18 cellular contexts compared by ENCODE assay signal in the genomic region with DNA sequence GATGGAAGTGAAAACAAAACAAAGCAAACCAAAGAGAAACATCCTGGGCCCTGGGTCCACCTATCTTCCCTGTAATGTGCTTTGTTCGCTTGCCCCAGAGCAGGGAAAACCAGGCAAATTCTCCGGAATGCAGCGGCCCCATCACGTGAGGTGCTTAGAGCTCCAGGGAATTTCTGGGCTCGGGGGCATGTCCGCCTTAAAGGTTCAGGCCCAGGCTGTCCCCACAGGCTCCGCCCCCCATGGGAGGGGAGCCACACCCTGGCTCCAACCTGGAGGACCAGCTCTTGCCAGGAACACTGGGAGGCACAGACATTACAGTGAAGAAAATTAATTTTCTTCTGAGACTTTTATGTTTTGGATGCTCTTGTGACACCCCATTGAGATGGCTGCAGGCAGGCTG.
DNase-seq lines count a peak whose midpoint lies in the region; ATAC-seq, FAIRE-seq and TF ChIP-seq lines count a peak whose summit lies in the region.
"Had no signal": no experiment of that assay in that cellular context is flagged by ENCODE, and none has a peak within 500 bp of the region (broad histone marks: within the 10 kb centered on the region; RNA-seq: fewer than 3 reads in every experiment).

No MANE protein-coding gene starts in this region.

- intact Hi-C loops in OCI-LY7 (cut with micrococcal nuclease; ENCODE audit: unreplicated experiment): no loop called here

- H3K4me2 ChIP-seq in trophoblast cell (ENCODE audit: low read length): no peak overlapping the region
- no peak overlapping the region for H3K4me2 ChIP-seq in OCI-LY7 (ENCODE audit: low read length)

- peaks cover 24% of the 10 kb centered on the region for H3K4me1 Mint-ChIP-seq in WTC11
- H3K4me1 Mint-ChIP-seq: B cell; CD4-positive, alpha-beta memory T cell had no signal

- no peak overlapping the region for H2BK5ac ChIP-seq in trophoblast cell (ENCODE audit: low read depth, low read length, poor library complexity)

- no peak overlapping the region for H4K8ac ChIP-seq in trophoblast cell (ENCODE audit: low read depth, low read length)

- no peak overlapping the region for H2BK12ac ChIP-seq in trophoblast cell (ENCODE audit: low read length)

- no peak overlapping the region for H3K4me3 Mint-ChIP-seq in WTC11
- H3K4me3 Mint-ChIP-seq: B cell; CD4-positive, alpha-beta memory T cell had no signal

- DNase-seq in H7: peak; percentile 85
- DNase-seq in WTC11 (ENCODE audit: low spot score): peak; percentile 79
- peak; percentile 44 to 59 for DNase-seq in trophoblast cell
- DNase-seq in OCI-LY7 (ENCODE audit: low spot score): no peak
- no peak for DNase-seq in GDM1 (lab: John Stamatoyannopoulos, UW)
- DNase-seq in D721Med (ENCODE audit: insufficient read length, low spot score): no peak
- DNase-seq: ACHN; CD4-positive, alpha-beta memory T cell; KG1; NCI-H1048; NCI-H146; NCI-H2081 treated with DMSO at 0.1 percent for 48 hours; Right ventricle myocardium superior had no signal

- WGBS in trophoblast cell (ENCODE audit: extremely low coverage, insufficient coverage, insufficient read length): no CpG with 5 or more reads among the region's 7 CpGs

- H3K23ac ChIP-seq in trophoblast cell (ENCODE audit: low read length): no peak overlapping the region

- no peaks in the 10 kb centered on the region for H3K9me3 ChIP-seq in iPS-20b (ENCODE audit: insufficient read depth, low read depth, low read length)
- H3K9me3 ChIP-seq in trophoblast cell (ENCODE audit: insufficient read depth, low read depth, low read length): peaks cover 2% of the 10 kb centered on the region
- H3K9me3 ChIP-seq in OCI-LY7 (ENCODE audit: low read length): no peaks in the 10 kb centered on the region

- BruUV-seq in OCI-LY7 (replicated peaks; lab: Mats Ljungman, UMichigan): no TSS peak

- peaks cover 8% of the 10 kb centered on the region; the same call in 1 of the 2 replicates for H3K4me1 ChIP-seq in iPS-20b (ENCODE audit: insufficient read depth, low read length)
- peaks cover 8 to 9% of the 10 kb centered on the region in 2 experiments for H3K4me1 ChIP-seq in trophoblast cell (ENCODE audit: control insufficient read depth in 1 of 2, insufficient read depth in 2 of 2, low read length in 2 of 2)
- H3K4me1 ChIP-seq in OCI-LY7 (ENCODE audit: insufficient read depth, low read length, poor library complexity, severe bottlenecking): no peaks in the 10 kb centered on the region

- H4K12ac ChIP-seq in trophoblast cell (ENCODE audit: low read depth, low read length): no peak overlapping the region

- H3K27me3 ChIP-seq in H7 (ENCODE audit: control insufficient read depth, insufficient read depth, low read length) (no peaks in the 10 kb centered on the region), iPS-20b (ENCODE audit: insufficient read depth, low read length) (no peaks in the 10 kb centered on the region), trophoblast cell (ENCODE audit: insufficient read depth, low read length) (no peaks in the 10 kb centered on the region)

- no peaks in the 10 kb centered on the region for H4K20me1 ChIP-seq in OCI-LY7 (ENCODE audit: insufficient read depth, low read length)

- FAIRE-seq in D721Med (lab: Jason Lieb, UNC): no peak
- FAIRE-seq: H54 had no signal

- H3K18ac ChIP-seq in trophoblast cell (ENCODE audit: low read length): no peak overlapping the region

- CTCF ChIA-PET in WTC11 (lab: Charles Lee) (interaction anchor here (0.8 to 1.6 kb wide), 12 partner anchors 12 to 471 kb away, joined by 3 to 7 read pairs (median 4); a partner anchor contains a TSS), OCI-LY7 (lab: Charles Lee; ENCODE audit: unreplicated experiment) (no interaction called here)

- POLR2A ChIA-PET in WTC11 (lab: Charles Lee): no interaction called here
- POLR2A ChIA-PET in OCI-LY7 (lab: Charles Lee): no interaction called here

- no peaks in the 10 kb centered on the region for H3K9me2 ChIP-seq in OCI-LY7 (ENCODE audit: insufficient read depth, low read length)

- H3K4ac ChIP-seq in trophoblast cell (ENCODE audit: low read depth, low read length): no peak overlapping the region

- no peaks in the 10 kb centered on the region for H3K79me2 ChIP-seq in trophoblast cell (ENCODE audit: control insufficient read depth, insufficient read depth, low read length, poor library complexity)
- no peaks in the 10 kb centered on the region for H3K79me2 ChIP-seq in OCI-LY7 (ENCODE audit: insufficient read depth, low read depth, low read length)

- no peaks in the 10 kb centered on the region for H3K27me3 Mint-ChIP-seq in WTC11 (ENCODE audit: low read depth)
- H3K27me3 Mint-ChIP-seq: B cell; CD4-positive, alpha-beta memory T cell had no signal

- H2AFZ ChIP-seq in trophoblast cell (ENCODE audit: insufficient read depth, low read length, poor library complexity) (no peak overlapping the region), OCI-LY7 (ENCODE audit: low read length) (no peak overlapping the region)

- H3K4me3 ChIP-seq in H7 (ENCODE audit: insufficient read depth, low read depth, low read length) (no peak overlapping the region), iPS-20b (ENCODE audit: low read length) (no peak overlapping the region), trophoblast cell (ENCODE audit: low read depth, low read length) (no peak overlapping the region), OCI-LY7 (ENCODE audit: low read depth, low read length, poor library complexity, severe bottlenecking) (no peak overlapping the region)

- no peak overlapping the region; the same call in 1 of the 2 replicates for H3K27ac Mint-ChIP-seq in WTC11
- H3K27ac Mint-ChIP-seq: B cell had no signal

- no peaks in the 10 kb centered on the region for H3K36me3 Mint-ChIP-seq in WTC11

- no peak overlapping the region for H2AK5ac ChIP-seq in trophoblast cell (ENCODE audit: low read length)

- H3K36me3 ChIP-seq in H7 (replicated peaks; ENCODE audit: control insufficient read depth, insufficient read depth, low read length): no peaks in the 10 kb centered on the region
- H3K36me3 ChIP-seq in iPS-20b (ENCODE audit: insufficient read depth, low read depth, low read length): 0 out of 2 replicates have a peak, but pooled peaks cover 8% of the 10 kb centered on the region
- peaks cover 0 to 5% of the 10 kb centered on the region in 2 experiments for H3K36me3 ChIP-seq in trophoblast cell (ENCODE audit: control insufficient read depth in 1 of 2, insufficient read depth in 2 of 2, low read length in 2 of 2)
- no peaks in the 10 kb centered on the region for H3K36me3 ChIP-seq in OCI-LY7 (ENCODE audit: insufficient read depth, low read length)

- no peaks in the 10 kb centered on the region for H3K9me3 Mint-ChIP-seq in WTC11
- H3K9me3 Mint-ChIP-seq: CD4-positive, alpha-beta memory T cell had no signal

- no peak for TF ChIP-seq CTCF in WTC11 (IDR thresholded peaks at IDR 0.05)
- no peak for TF ChIP-seq CTCF in OCI-LY7 (conservative IDR thresholded peaks at IDR 0.05; ENCODE audit: low read length)
- no peak for TF ChIP-seq CTCF in D721Med (IDR thresholded peaks at IDR 0.05; ENCODE audit: insufficient read depth, missing control alignments)

- H2BK120ac ChIP-seq in trophoblast cell (ENCODE audit: insufficient read depth, low read length, poor library complexity): no peak overlapping the region

- peak overlapping the region; percentile 57; the same call in 1 of the 2 replicates for H3K9ac ChIP-seq in iPS-20b (ENCODE audit: low read depth, low read length)
- H3K9ac ChIP-seq in trophoblast cell (ENCODE audit: low read length): no peak overlapping the region

- ATAC-seq in WTC11: peak; percentile 91
- ATAC-seq: SK-N-SH treated with all-trans-retinoic acid at 6 μM for 48 hours had no signal

- H3K27ac ChIP-seq in iPS-20b (ENCODE audit: low read length): no peak overlapping the region
- H3K27ac ChIP-seq in trophoblast cell (ENCODE audit: low read depth, low read length): no peak overlapping the region
- H3K27ac ChIP-seq in OCI-LY7 (ENCODE audit: low read depth, low read length, poor library complexity, severe bottlenecking): no peak overlapping the region
- H3K27ac ChIP-seq: HL-60 had no signal

- no peak overlapping the region for H4K91ac ChIP-seq in trophoblast cell (ENCODE audit: low read depth, low read length)

- peaks cover 3% of the 10 kb centered on the region for H3K79me1 ChIP-seq in trophoblast cell (ENCODE audit: low read length)

- H3K14ac ChIP-seq in trophoblast cell (ENCODE audit: low read length): no peak overlapping the region

TF ChIP-seq in WTC11, 78 proteins besides CTCF, POLR2A, EP300 and RAD21:
- TF ChIP-seq, protein P1, sequence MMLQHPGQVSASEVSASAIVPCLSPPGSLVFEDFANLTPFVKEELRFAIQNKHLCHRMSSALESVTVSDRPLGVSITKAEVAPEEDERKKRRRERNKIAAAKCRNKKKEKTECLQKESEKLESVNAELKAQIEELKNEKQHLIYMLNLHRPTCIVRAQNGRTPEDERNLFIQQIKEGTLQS (CRISPR knock-in tag; conservative IDR thresholded peaks at IDR 0.05): no peak
- TF ChIP-seq, protein P2, sequence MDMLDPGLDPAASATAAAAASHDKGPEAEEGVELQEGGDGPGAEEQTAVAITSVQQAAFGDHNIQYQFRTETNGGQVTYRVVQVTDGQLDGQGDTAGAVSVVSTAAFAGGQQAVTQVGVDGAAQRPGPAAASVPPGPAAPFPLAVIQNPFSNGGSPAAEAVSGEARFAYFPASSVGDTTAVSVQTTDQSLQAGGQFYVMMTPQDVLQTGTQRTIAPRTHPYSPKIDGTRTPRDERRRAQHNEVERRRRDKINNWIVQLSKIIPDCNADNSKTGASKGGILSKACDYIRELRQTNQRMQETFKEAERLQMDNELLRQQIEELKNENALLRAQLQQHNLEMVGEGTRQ (CRISPR knock-in tag; IDR thresholded peaks at IDR 0.05): peak; percentile 75
- TF ChIP-seq, protein P3, sequence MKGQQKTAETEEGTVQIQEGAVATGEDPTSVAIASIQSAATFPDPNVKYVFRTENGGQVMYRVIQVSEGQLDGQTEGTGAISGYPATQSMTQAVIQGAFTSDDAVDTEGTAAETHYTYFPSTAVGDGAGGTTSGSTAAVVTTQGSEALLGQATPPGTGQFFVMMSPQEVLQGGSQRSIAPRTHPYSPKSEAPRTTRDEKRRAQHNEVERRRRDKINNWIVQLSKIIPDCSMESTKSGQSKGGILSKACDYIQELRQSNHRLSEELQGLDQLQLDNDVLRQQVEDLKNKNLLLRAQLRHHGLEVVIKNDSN (CRISPR knock-in tag; IDR thresholded peaks at IDR 0.05): peak; percentile 77

Comparison
In these comparisons a context has a peak if more than half of its experiments do, and no peak if none do; other contexts are left out.
1. DNase-seq: peak in H7 (single experiment), WTC11 (single experiment) and trophoblast cell (2 of 2); none in OCI-LY7 (single experiment), GDM1 (single experiment) and D721Med (single experiment).